21 cellular contexts compared by ENCODE assay signal in the genomic region with DNA sequence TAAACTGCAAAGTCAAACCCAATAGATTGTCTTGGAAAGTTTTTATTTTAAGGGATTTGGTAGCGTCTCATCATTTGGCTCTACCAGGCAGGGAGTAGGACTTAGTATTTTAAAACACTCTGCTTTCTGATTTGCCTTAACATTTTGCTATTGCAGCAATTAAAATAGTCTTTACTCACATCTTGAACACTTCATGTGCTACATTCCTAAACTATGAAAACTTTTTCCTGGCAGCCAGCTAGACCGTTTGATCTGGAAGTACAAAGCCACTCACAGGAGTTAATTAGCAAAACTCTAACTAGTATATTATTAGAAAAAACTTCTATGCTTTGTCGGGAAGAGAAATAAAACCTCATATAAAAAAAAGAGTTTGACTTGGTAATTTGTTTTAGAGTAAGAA.
"Had no signal": no experiment of that assay in that cellular context is flagged by ENCODE, and none has a peak within 500 bp of the region (broad histone marks: within the 10 kb centered on the region; RNA-seq: fewer than 3 reads in every experiment).

No MANE protein-coding gene starts in this region.

- H3K4me1 ChIP-seq: gastroesophageal sphincter, left ventricle myocardium inferior, thyroid gland, upper lobe of left lung, uterus had no signal

- H3K9me3 ChIP-seq: gastroesophageal sphincter, left ventricle myocardium inferior, neutrophil, thyroid gland, upper lobe of left lung, uterus had no signal

- H3K27ac ChIP-seq: coronary artery, dorsolateral prefrontal cortex, gastroesophageal sphincter, left ventricle myocardium inferior, neutrophil, thyroid gland, upper lobe of left lung, uterus had no signal

- ATAC-seq: esophagus mucosa; gastroesophageal sphincter; naive thymus-derived CD4-positive, alpha-beta T cell; right cardiac atrium had no signal

- H3K4me3 ChIP-seq: coronary artery, dorsolateral prefrontal cortex, gastroesophageal sphincter, left ventricle myocardium inferior, lung, thyroid gland, upper lobe of left lung, uterus had no signal

- H3K27me3 ChIP-seq: gastroesophageal sphincter, neutrophil, thyroid gland, upper lobe of left lung, uterus had no signal

- H3K36me3 ChIP-seq: gastroesophageal sphincter, left ventricle myocardium inferior, neutrophil, thyroid gland, upper lobe of left lung, uterus had no signal

- DNase-seq: dorsolateral prefrontal cortex; effector CD8-positive, alpha-beta T cell; foreskin fibroblast; glutamatergic neuron; left cardiac atrium; left ventricle myocardium inferior; mesendoderm; naive thymus-derived CD4-positive, alpha-beta T cell; posterior cingulate gyrus; right cardiac atrium; small intestine; stimulated activated CD4-positive, alpha-beta T cell treated with anti-CD3 and anti-CD28 coated beads, Interleukin-2, amount 100 ng/mL, for 48 hours; stimulated activated naive CD4-positive, alpha-beta T cell treated with Interleukin-2 at 50 U/mL for 16 hours; thyroid gland; upper lobe of left lung; uterus had no signal
